2 cellular contexts compared by ENCODE assay signal in genomic region chr9:18384066-18384465, GRCh38.
TF ChIP-seq lines count a peak whose summit lies in the region.

No MANE protein-coding gene starts in this region.

TF ChIP-seq in IMR-90, 13 proteins besides CTCF, POLR2A, EP300 and RAD21:
- TF ChIP-seq MAFK (IDR thresholded peaks at IDR 0.05; ENCODE audit: low read depth, low read length): no peak
- TF ChIP-seq CHD1 (IDR thresholded peaks at IDR 0.05; ENCODE audit: low read depth, low read length): no peak

TF ChIP-seq in H1, 55 proteins besides CTCF, POLR2A, EP300 and RAD21:
- TF ChIP-seq CTBP2 (IDR thresholded peaks at IDR 0.05; ENCODE audit: borderline replicate concordance, insufficient read depth, insufficient read length, low read length) (no peak), SP4 (IDR thresholded peaks at IDR 0.05; ENCODE audit: low read length) (no peak), TCF12 (IDR thresholded peaks at IDR 0.05; ENCODE audit: low read depth, low read length) (no peak), JUN (IDR thresholded peaks at IDR 0.05; ENCODE audit: low read depth, low read length) (no peak), TEAD4 (IDR thresholded peaks at IDR 0.05; ENCODE audit: low read depth, low read length) (no peak), KDM1A (IDR thresholded peaks at IDR 0.05; ENCODE audit: borderline replicate concordance, low read length) (no peak)
TF ChIP-seq in H1: peak in this region for 0.
